Comparison of ENCODE assay signal across 1 cellular context in genomic region chr7:27203964-27204594, GRCh38.
TF ChIP-seq lines count a peak whose summit lies in the region.

No MANE protein-coding gene starts in this region.

TF ChIP-seq in endothelial cell of umbilical vein, 7 proteins besides CTCF, POLR2A, EP300 and RAD21:
- TF ChIP-seq MYC (IDR thresholded peaks at IDR 0.05; ENCODE audit: low read depth, low read length) = no peak
- TF ChIP-seq MAX (IDR thresholded peaks at IDR 0.05; ENCODE audit: insufficient read depth, insufficient read length) = no peak
- TF ChIP-seq GATA2 (IDR thresholded peaks at IDR 0.05; ENCODE audit: insufficient read depth, insufficient read length, low read depth, low read length) = no peak
- TF ChIP-seq FOS (IDR thresholded peaks at IDR 0.05; ENCODE audit: borderline replicate concordance, insufficient read depth, low read length) = no peak
- no peak for TF ChIP-seq EZH2 (IDR thresholded peaks at IDR 0.05; ENCODE audit: borderline replicate concordance, low read depth, low read length, severe bottlenecking)
- no peak for TF ChIP-seq JUN (IDR thresholded peaks at IDR 0.05; ENCODE audit: borderline replicate concordance, insufficient read depth, insufficient read length, low read depth)
- no peak for TF ChIP-seq POLR2AphosphoS5 (IDR thresholded peaks at IDR 0.05; ENCODE audit: insufficient read depth, low read depth, low read length)
